In genomic region chr4:5144384-5144783, GRCh38 we compare ENCODE assay signal across 29 cellular contexts.
"Had no signal": no experiment of that assay in that cellular context is flagged by ENCODE, and none has a peak within 500 bp of the region (broad histone marks: within the 10 kb centered on the region; RNA-seq: fewer than 3 reads in every experiment).

No MANE protein-coding gene starts in this region.

- H3K9ac ChIP-seq: neural progenitor cell had no signal

- H3K27ac Mint-ChIP-seq: effector memory CD8-positive, alpha-beta T cell; naive thymus-derived CD4-positive, alpha-beta T cell; nephron; neural progenitor cell; stimulated activated naive B cell treated with anti-CD40 and anti-IgM and Interleukin-4, amounts not matched to agents 10 μg/mL and 1 μg/mL and 100 μg/mL, for 72 hours; stimulated activated naive CD8-positive, alpha-beta T cell treated with anti-CD3 and anti-CD28 coated beads, Interleukin-15, Interleukin-2, amounts not matched to agents 100 ng/mL and 50 ng/mL, for 24 hours had no signal

- H3K9me3 ChIP-seq: gastrocnemius medialis, psoas muscle, sigmoid colon, spleen, suprapubic skin, transverse colon, upper lobe of right lung, uterus had no signal

- H3K4me3 ChIP-seq: gastrocnemius medialis, heart left ventricle, neural progenitor cell, psoas muscle, sigmoid colon, skin epidermis, spleen, suprapubic skin, transverse colon, upper lobe of right lung, uterus had no signal

- H3K4me1 Mint-ChIP-seq: naive thymus-derived CD4-positive, alpha-beta T cell; nephron; neural progenitor cell; stimulated activated naive B cell treated with anti-CD40 and anti-IgM and Interleukin-4, amounts not matched to agents 10 μg/mL and 1 μg/mL and 100 μg/mL, for 72 hours had no signal

- ATAC-seq: effector memory CD8-positive, alpha-beta T cell; naive thymus-derived CD4-positive, alpha-beta T cell; right cardiac atrium; stimulated activated naive B cell treated with anti-CD40 and anti-IgM and Interleukin-4, amounts not matched to agents 10 μg/mL and 1 μg/mL and 100 μg/mL, for 72 hours; upper lobe of right lung had no signal

- H3K9me3 Mint-ChIP-seq: effector memory CD8-positive, alpha-beta T cell; naive thymus-derived CD4-positive, alpha-beta T cell; stimulated activated naive B cell treated with anti-CD40 and anti-IgM and Interleukin-4, amounts not matched to agents 10 μg/mL and 1 μg/mL and 100 μg/mL, for 72 hours; stimulated activated naive CD8-positive, alpha-beta T cell treated with anti-CD3 and anti-CD28 coated beads, Interleukin-15, Interleukin-2, amounts not matched to agents 100 ng/mL and 50 ng/mL, for 24 hours had no signal

- FAIRE-seq: endometrium, islet of Langerhans had no signal

- H3K4me2 ChIP-seq: neural progenitor cell had no signal

- H3K4me1 ChIP-seq: gastrocnemius medialis, heart left ventricle, neural progenitor cell, psoas muscle, sigmoid colon, spleen, suprapubic skin, transverse colon, upper lobe of right lung, uterus had no signal

- H3K36me3 Mint-ChIP-seq: naive thymus-derived CD4-positive, alpha-beta T cell; neural progenitor cell; stimulated activated naive B cell treated with anti-CD40 and anti-IgM and Interleukin-4, amounts not matched to agents 10 μg/mL and 1 μg/mL and 100 μg/mL, for 72 hours had no signal

- H3K4me3 Mint-ChIP-seq: effector memory CD8-positive, alpha-beta T cell; naive thymus-derived CD4-positive, alpha-beta T cell; nephron; neural progenitor cell; stimulated activated naive B cell treated with anti-CD40 and anti-IgM and Interleukin-4, amounts not matched to agents 10 μg/mL and 1 μg/mL and 100 μg/mL, for 72 hours; stimulated activated naive CD8-positive, alpha-beta T cell treated with anti-CD3 and anti-CD28 coated beads, Interleukin-15, Interleukin-2, amounts not matched to agents 100 ng/mL and 50 ng/mL, for 24 hours had no signal

- DNase-seq: cerebellar nuclear complex; cortex of kidney; effector memory CD8-positive, alpha-beta T cell; foreskin fibroblast; hippocampal formation; kidney glomerular epithelial cell; mammary epithelial cell; mesendoderm; midbrain; naive thymus-derived CD4-positive, alpha-beta T cell; posterior cingulate gyrus; right cardiac atrium; sigmoid colon; spleen; stimulated activated CD4-positive, alpha-beta T cell treated with anti-CD3 and anti-CD28 coated beads, Interleukin-4, amount 100 ng/mL, for 4 hours; stimulated activated naive B cell treated with anti-CD40 and anti-IgM and Interleukin-4, amounts not matched to agents 10 μg/mL and 1 μg/mL and 100 μg/mL, for 72 hours; transverse colon; upper lobe of right lung; uterus had no signal

- H2AFZ ChIP-seq: neural progenitor cell had no signal

- H3K27me3 ChIP-seq: gastrocnemius medialis, heart left ventricle, sigmoid colon, spleen, suprapubic skin, transverse colon, upper lobe of right lung, uterus had no signal

- H3K27me3 Mint-ChIP-seq: stimulated activated naive B cell treated with anti-CD40 and anti-IgM and Interleukin-4, amounts not matched to agents 10 μg/mL and 1 μg/mL and 100 μg/mL, for 72 hours; stimulated activated naive CD8-positive, alpha-beta T cell treated with anti-CD3 and anti-CD28 coated beads, Interleukin-15, Interleukin-2, amounts not matched to agents 100 ng/mL and 50 ng/mL, for 24 hours had no signal

- H3K36me3 ChIP-seq: gastrocnemius medialis, heart left ventricle, neural progenitor cell, sigmoid colon, spleen, suprapubic skin, transverse colon, upper lobe of right lung, uterus had no signal

- H3K27ac ChIP-seq: gastrocnemius medialis, heart left ventricle, neural progenitor cell, psoas muscle, skin epidermis, spleen, suprapubic skin, transverse colon, upper lobe of right lung, uterus had no signal
